In genomic region chr19:35644987-35645679, GRCh38 we compare ENCODE assay signal across 8 cellular contexts. TPM values are rescaled to one million over a fixed set of nuclear protein-coding genes. Genes with fewer than 3 reads are reported as not detected.
DNase-seq lines count a peak whose midpoint lies in the region; ATAC-seq, FAIRE-seq and TF ChIP-seq lines count a peak whose summit lies in the region.

No MANE protein-coding gene starts in this region.

- no peaks in the 10 kb centered on the region for H3K9me2 ChIP-seq in DOHH2 (replicated peaks; ENCODE audit: control insufficient read depth, low read length)

- H3K27ac ChIP-seq in DOHH2 (ENCODE audit: low read depth, low read length) (peak overlapping the region; percentile 29; the same call in 1 of the 2 replicates), K562 (ENCODE audit: extremely low read depth, low read depth, low read length) (peak overlapping the region; percentile 59)

- H3K27me3 ChIP-seq in DOHH2 (ENCODE audit: control insufficient read depth, low read length) (no peaks in the 10 kb centered on the region), K562 (ENCODE audit: control insufficient read depth in 2 of 2, insufficient read depth in 2 of 2, low read length in 2 of 2) (no peaks in the 10 kb centered on the region)

- in situ Hi-C loops in K562 (cut with MboI): no loop called here

- no peak for TF ChIP-seq RAD21 in K562 (CRISPR knock-in tag; conservative IDR thresholded peaks at IDR 0.05 in 1 of 2, IDR thresholded peaks at IDR 0.05 in 1 of 2)

- H2AFZ ChIP-seq in K562 (ENCODE audit: low read depth, low read length): peak overlapping the region; percentile 92

- H3K4me1 ChIP-seq in DOHH2 (ENCODE audit: control insufficient read depth, low read length) (peaks cover 62% of the 10 kb centered on the region), K562 (replicated peaks in 1 of 2; ENCODE audit: control insufficient read depth in 2 of 2, insufficient read depth in 2 of 2, low read length in 2 of 2) (peaks cover 34 to 60% of the 10 kb centered on the region in 2 experiments)

- no peak for TF ChIP-seq EP300 in K562 (IDR thresholded peaks at IDR 0.05; ENCODE audit: low read length)

- 19% methylated on average over 14 of the region's 20 CpGs for WGBS in K562 (ENCODE audit: insufficient coverage, low coverage, missing lambda C conversion rate)

- peak overlapping the region; percentile 55 to 89 for H3K9ac ChIP-seq in K562 (ENCODE audit: insufficient read depth in 1 of 2, low read depth in 2 of 2, low read length in 2 of 2)

- ATAC-seq in K562 (peak; percentile 48), GM18907 (IDR thresholded peaks at IDR 0.05; ENCODE audit: unreplicated experiment) (no peak)

- intact Hi-C loops in K562 (cut with micrococcal nuclease): loop anchor here (5.0 to 10.0 kb wide), 2 partner anchors 88 to 100 kb away; partner anchors contain the start of genes IGFLR1, LIN37, PSENEN and U2AF1L4

- POLR2A ChIA-PET in K562 (lab: Yijun Ruan, JAX): interaction anchor here (0.8 to 3.6 kb wide), 4 partner anchors 12 to 97 kb away, joined by 3 to 14 read pairs (median 6); no protein-coding TSS in a partner anchor

- H3K9me3 ChIP-seq in DOHH2 (ENCODE audit: control insufficient read depth, insufficient read depth, low read length) (no peaks in the 10 kb centered on the region), K562 (replicated peaks; ENCODE audit: control insufficient read depth, insufficient read depth, low read depth, low read length) (no peaks in the 10 kb centered on the region)

- CTCF ChIA-PET in K562 (lab: Yijun Ruan, JAX; ENCODE audit: low intra/inter-chr PET ratio): no interaction called here

- no peaks in the 10 kb centered on the region for H3K9me1 ChIP-seq in K562 (ENCODE audit: control insufficient read depth, insufficient read depth, low read length)

- H3K4me3 ChIP-seq in DOHH2 (ENCODE audit: low read length) (peak overlapping the region; percentile 81), K562 (peak overlapping the region; percentile 44)

- no peak; the same call in 1 of the 2 replicates for TF ChIP-seq POLR2A in K562 (conservative IDR thresholded peaks at IDR 0.05)

- peaks cover 20% of the 10 kb centered on the region for H3K79me2 ChIP-seq in DOHH2 (ENCODE audit: control insufficient read depth, low read length)
- H3K79me2 ChIP-seq in K562 (ENCODE audit: control insufficient read depth, insufficient read depth, low read length): peaks cover 21% of the 10 kb centered on the region

- BruUV-seq in K562 (replicated peaks; lab: Mats Ljungman, UMichigan): no TSS peak

- H3F3A ChIP-seq in DOHH2 (ENCODE audit: control insufficient read depth, insufficient read depth): peaks cover 10% of the 10 kb centered on the region

- H3K36me3 ChIP-seq in DOHH2 (ENCODE audit: control insufficient read depth, low read length) (peaks cover 12% of the 10 kb centered on the region), K562 (ENCODE audit: control insufficient read depth, insufficient read depth, low read length) (peaks cover 10% of the 10 kb centered on the region; the same call in 1 of the 3 replicates)

- FAIRE-seq in K562 (lab: Jason Lieb, UNC) (peak; percentile 77), urothelium cell line (lab: Jason Lieb, UNC) (no peak)

- H4K20me1 ChIP-seq in DOHH2 (ENCODE audit: control insufficient read depth, insufficient read depth, low read depth, low read length) (peaks cover 3% of the 10 kb centered on the region; the same call in 1 of the 2 replicates), K562 (replicated peaks; ENCODE audit: control insufficient read depth, insufficient read depth, low read length) (0 out of 2 replicates have a peak, but pooled peaks cover 4% of the 10 kb centered on the region)

- peak; percentile 49 for DNase-seq in NCI-H1105 treated with DMSO at 0.1 percent for 48 hours (lab: John Stamatoyannopoulos, UW)
- peak; percentile 54 for DNase-seq in T1000 (lab: John Stamatoyannopoulos, UW)
- DNase-seq in K562 (ENCODE audit: extremely low read depth in 1 of 4, low spot score in 3 of 4): peak; percentile 84 to 91 (median 85)
- peak; percentile 75 for DNase-seq in iPS-NIHi11 (ENCODE audit: low spot score)
- DNase-seq in stimulated activated CD4-positive, alpha-beta T cell treated with anti-CD3 and anti-CD28 coated beads, Interleukin-12 subunit alpha, Interleukin-12 subunit beta, amount 100 ng/mL, for 24 hours (ENCODE audit: low read depth in 2 of 2): peak; percentile 67 to 90
- no peak for DNase-seq in urothelium cell line (ENCODE audit: low spot score)

- peak overlapping the region; percentile 92 for H3K4me2 ChIP-seq in DOHH2 (ENCODE audit: low read length)
- peak overlapping the region; percentile 85 for H3K4me2 ChIP-seq in K562 (ENCODE audit: insufficient read depth, low read length)

- TF ChIP-seq CTCF in DOHH2 (IDR thresholded peaks at IDR 0.05; ENCODE audit: low read depth, low read length, poor library complexity, severe bottlenecking): no peak
- no peak for TF ChIP-seq CTCF in K562 (IDR thresholded peaks at IDR 0.05 in 2 of 3, conservative IDR thresholded peaks at IDR 0.05 in 1 of 3; ENCODE audit: insufficient read depth in 2 of 3, low read depth in 1 of 3, low read length in 3 of 3)

RNA-seq across cellular contexts. Expression of gene COX6B1, which starts 3.0 kb away (rescaled TPM):
- total RNA-seq in K562 (2011; cell fraction: chromatin; rRNA removed; ENCODE audit: low replicate concordance): 34.6 and 63.8 TPM in 2 replicates
- 128 and 147 TPM in 2 replicates for total RNA-seq in K562 (2011; cell fraction: nucleolus; rRNA removed)
- 127 and 158 TPM in 2 replicates for total RNA-seq in K562 (2011; cell fraction: nucleoplasm; rRNA removed)
- total RNA-seq in K562 (2014; rRNA removed): 777 and 1,094 TPM in 2 replicates
- total RNA-seq in K562 (2014; rRNA removed; fragmentation: Illumina TruSeq; extraction: Trizol): 1,091 and 1,219 TPM in 2 replicates
- total RNA-seq in K562 (2015; rRNA removed; fragmentation: Illumina TruSeq; extraction: Trizol): 1,062 and 1,116 TPM in 2 replicates
- 826 and 961 TPM in 2 replicates for total RNA-seq in K562 (2021)
- polyA plus RNA-seq in K562 (2011; rRNA removed): 963 and 1,008 TPM in 2 replicates
- polyA plus RNA-seq in K562 (2011; cell fraction: cytosol; rRNA removed): 1,680 and 1,786 TPM in 2 replicates
- polyA plus RNA-seq in K562 (2011; cell fraction: nucleus; rRNA removed): 429 and 540 TPM in 2 replicates
- polyA plus RNA-seq in K562 (2012): 1,082 and 1,282 TPM in 2 replicates
- 1,441 and 1,704 TPM in 2 replicates for polyA plus RNA-seq in K562 (2014; fragmentation: Illumina TruSeq; extraction: Trizol)
- 1,000 to 10,000 TPM; 2,325 to 2,393 TPM for polyA plus RNA-seq in K562 (2014; fragmentation: Nextera tagmentation; extraction: Ambion mirVana)
- 1,426 and 1,451 TPM in 2 replicates for polyA plus RNA-seq in K562 (2014; rRNA removed)
- 681 and 736 TPM in 2 replicates for polyA minus RNA-seq in K562 (2011; rRNA and poly(A)+ RNA removed)
- polyA minus RNA-seq in K562 (2011; cell fraction: cytosol; rRNA and poly(A)+ RNA removed): 247 and 280 TPM in 2 replicates
- 57.8 and 131 TPM in 2 replicates for polyA minus RNA-seq in K562 (2011; cell fraction: nucleus; rRNA and poly(A)+ RNA removed)

RNA-seq across cellular contexts. Expression of gene ETV2, which starts 3.6 kb away (rescaled TPM):
- total RNA-seq in K562 (2011; cell fraction: chromatin; rRNA removed; ENCODE audit: low replicate concordance): 0.97 TPM in 1 of 2 replicates, not detected in the other
- 1.3 and 1.7 TPM in 2 replicates for total RNA-seq in K562 (2011; cell fraction: nucleolus; rRNA removed)
- 0.73 and 0.76 TPM in 2 replicates for total RNA-seq in K562 (2011; cell fraction: nucleoplasm; rRNA removed)
- total RNA-seq in K562 (2014; rRNA removed): 3.0 and 3.5 TPM in 2 replicates
- total RNA-seq in K562 (2014; rRNA removed; fragmentation: Illumina TruSeq; extraction: Trizol): 0.11 TPM in 1 of 2 replicates, not detected in the other
- total RNA-seq in K562 (2015; rRNA removed; fragmentation: Illumina TruSeq; extraction: Trizol): 0.57 and 1.2 TPM in 2 replicates
- 2.9 and 3.7 TPM in 2 replicates for total RNA-seq in K562 (2021)
- polyA plus RNA-seq in K562 (2011; rRNA removed): 0.22 and 0.33 TPM in 2 replicates
- polyA plus RNA-seq in K562 (2011; cell fraction: cytosol; rRNA removed): 0.28 and 1.6 TPM in 2 replicates
- polyA plus RNA-seq in K562 (2011; cell fraction: nucleus; rRNA removed): 0.42 and 2.4 TPM in 2 replicates
- 2.7 TPM in 2 replicates for polyA plus RNA-seq in K562 (2012)
- 0.55 and 2.6 TPM in 2 replicates for polyA plus RNA-seq in K562 (2014; fragmentation: Illumina TruSeq; extraction: Trizol)
- under 1 TPM; 0.11 to 0.13 TPM for polyA plus RNA-seq in K562 (2014; fragmentation: Nextera tagmentation; extraction: Ambion mirVana)
- polyA plus RNA-seq in K562 (2014; rRNA removed): 2.4 and 2.6 TPM in 2 replicates
- 0.14 TPM in 1 of 2 replicates, not detected in the other for polyA minus RNA-seq in K562 (2011; rRNA and poly(A)+ RNA removed)
- not detected in 2 replicates for polyA minus RNA-seq in K562 (2011; cell fraction: cytosol; rRNA and poly(A)+ RNA removed)
- polyA minus RNA-seq in K562 (2011; cell fraction: nucleus; rRNA and poly(A)+ RNA removed): 0.94 and 1.1 TPM in 2 replicates

RNA-seq across cellular contexts. Expression of gene RBM42, which starts 16.3 kb away (rescaled TPM):
- 12.1 and 19.6 TPM in 2 replicates for total RNA-seq in K562 (2011; cell fraction: chromatin; rRNA removed; ENCODE audit: low replicate concordance)
- total RNA-seq in K562 (2011; cell fraction: nucleolus; rRNA removed): 19.0 and 21.1 TPM in 2 replicates
- total RNA-seq in K562 (2011; cell fraction: nucleoplasm; rRNA removed): 19.6 and 26.1 TPM in 2 replicates
- total RNA-seq in K562 (2014; rRNA removed) (132 and 171 TPM in 2 replicates), K562 (2014; rRNA removed; fragmentation: Illumina TruSeq; extraction: Trizol) (12.7 and 20.7 TPM in 2 replicates), K562 (2015; rRNA removed; fragmentation: Illumina TruSeq; extraction: Trizol) (46.4 and 51.5 TPM in 2 replicates), K562 (2021) (145 and 149 TPM in 2 replicates)
- polyA plus RNA-seq in K562 (2011; rRNA removed) (31.8 and 46.6 TPM in 2 replicates), K562 (2014; fragmentation: Illumina TruSeq; extraction: Trizol) (32.4 and 69.0 TPM in 2 replicates), K562 (2014; fragmentation: Nextera tagmentation; extraction: Ambion mirVana) (1 to 10 TPM; 5.7 to 8.2 TPM), K562 (2014; rRNA removed) (96.7 and 123 TPM in 2 replicates)
- 50.1 and 125 TPM in 2 replicates for polyA plus RNA-seq in K562 (2011; cell fraction: cytosol; rRNA removed)
- 21.3 and 28.1 TPM in 2 replicates for polyA plus RNA-seq in K562 (2011; cell fraction: nucleus; rRNA removed)
- polyA plus RNA-seq in K562 (2012): 85.2 and 92.8 TPM in 2 replicates
- polyA minus RNA-seq in K562 (2011; rRNA and poly(A)+ RNA removed): 13.3 and 15.7 TPM in 2 replicates
- 37.6 and 41.4 TPM in 2 replicates for polyA minus RNA-seq in K562 (2011; cell fraction: cytosol; rRNA and poly(A)+ RNA removed)
- polyA minus RNA-seq in K562 (2011; cell fraction: nucleus; rRNA and poly(A)+ RNA removed): 4.6 and 7.0 TPM in 2 replicates

RNA-seq across cellular contexts. Expression of gene UPK1A, which starts 21.2 kb away (rescaled TPM):
- not detected in 2 replicates for total RNA-seq in K562 (2011; cell fraction: chromatin; rRNA removed; ENCODE audit: low replicate concordance)
- total RNA-seq in K562 (2011; cell fraction: nucleolus; rRNA removed): 0.33 TPM in 1 of 2 replicates, not detected in the other
- not detected in 2 replicates for total RNA-seq in K562 (2011; cell fraction: nucleoplasm; rRNA removed)
- total RNA-seq in K562 (2014; rRNA removed): not detected in 2 replicates
- not detected in 2 replicates for total RNA-seq in K562 (2014; rRNA removed; fragmentation: Illumina TruSeq; extraction: Trizol)
- total RNA-seq in K562 (2015; rRNA removed; fragmentation: Illumina TruSeq; extraction: Trizol): not detected in 2 replicates
- not detected in 2 replicates for total RNA-seq in K562 (2021)
- polyA plus RNA-seq in K562 (2011; rRNA removed): 0.06 TPM in 1 of 2 replicates, not detected in the other
- not detected in 2 replicates for polyA plus RNA-seq in K562 (2011; cell fraction: cytosol; rRNA removed)
- 0.10 TPM in 1 of 2 replicates, not detected in the other for polyA plus RNA-seq in K562 (2011; cell fraction: nucleus; rRNA removed)
- polyA plus RNA-seq in K562 (2012): 0.08 TPM in 1 of 2 replicates, not detected in the other
- not detected in 2 replicates for polyA plus RNA-seq in K562 (2014; fragmentation: Illumina TruSeq; extraction: Trizol)
- under 1 TPM in 1 of 2 experiments, not detected in 1; 0.13 TPM for polyA plus RNA-seq in K562 (2014; fragmentation: Nextera tagmentation; extraction: Ambion mirVana)
- polyA plus RNA-seq in K562 (2014; rRNA removed): not detected in 2 replicates
- not detected in 2 replicates for polyA minus RNA-seq in K562 (2011; rRNA and poly(A)+ RNA removed)
- polyA minus RNA-seq in K562 (2011; cell fraction: cytosol; rRNA and poly(A)+ RNA removed): not detected in 2 replicates
- polyA minus RNA-seq in K562 (2011; cell fraction: nucleus; rRNA and poly(A)+ RNA removed): not detected in 2 replicates

RNA-seq across cellular contexts. Expression of gene HAUS5, which starts 32.6 kb away (rescaled TPM):
- total RNA-seq in K562 (2011; cell fraction: chromatin; rRNA removed; ENCODE audit: low replicate concordance): 51.5 and 132 TPM in 2 replicates
- total RNA-seq in K562 (2011; cell fraction: nucleolus; rRNA removed): 81.6 and 90.9 TPM in 2 replicates
- total RNA-seq in K562 (2011; cell fraction: nucleoplasm; rRNA removed): 63.4 TPM in 2 replicates
- total RNA-seq in K562 (2014; rRNA removed) (34.1 and 42.5 TPM in 2 replicates), K562 (2014; rRNA removed; fragmentation: Illumina TruSeq; extraction: Trizol) (9.0 and 10.9 TPM in 2 replicates), K562 (2015; rRNA removed; fragmentation: Illumina TruSeq; extraction: Trizol) (11.3 and 12.1 TPM in 2 replicates), K562 (2021) (38.1 and 41.3 TPM in 2 replicates)
- polyA plus RNA-seq in K562 (2011; rRNA removed) (14.2 and 19.9 TPM in 2 replicates), K562 (2014; fragmentation: Illumina TruSeq; extraction: Trizol) (14.8 and 20.5 TPM in 2 replicates), K562 (2014; fragmentation: Nextera tagmentation; extraction: Ambion mirVana) (1 to 10 TPM; 3.5 to 4.1 TPM), K562 (2014; rRNA removed) (37.8 and 38.3 TPM in 2 replicates)
- polyA plus RNA-seq in K562 (2011; cell fraction: cytosol; rRNA removed): 12.2 and 17.1 TPM in 2 replicates
- 161 and 209 TPM in 2 replicates for polyA plus RNA-seq in K562 (2011; cell fraction: nucleus; rRNA removed)
- 23.5 and 33.1 TPM in 2 replicates for polyA plus RNA-seq in K562 (2012)
- 3.4 and 5.9 TPM in 2 replicates for polyA minus RNA-seq in K562 (2011; rRNA and poly(A)+ RNA removed)
- 7.5 and 8.7 TPM in 2 replicates for polyA minus RNA-seq in K562 (2011; cell fraction: cytosol; rRNA and poly(A)+ RNA removed)
- polyA minus RNA-seq in K562 (2011; cell fraction: nucleus; rRNA and poly(A)+ RNA removed): 20.7 and 21.9 TPM in 2 replicates
